In the genomic region with DNA sequence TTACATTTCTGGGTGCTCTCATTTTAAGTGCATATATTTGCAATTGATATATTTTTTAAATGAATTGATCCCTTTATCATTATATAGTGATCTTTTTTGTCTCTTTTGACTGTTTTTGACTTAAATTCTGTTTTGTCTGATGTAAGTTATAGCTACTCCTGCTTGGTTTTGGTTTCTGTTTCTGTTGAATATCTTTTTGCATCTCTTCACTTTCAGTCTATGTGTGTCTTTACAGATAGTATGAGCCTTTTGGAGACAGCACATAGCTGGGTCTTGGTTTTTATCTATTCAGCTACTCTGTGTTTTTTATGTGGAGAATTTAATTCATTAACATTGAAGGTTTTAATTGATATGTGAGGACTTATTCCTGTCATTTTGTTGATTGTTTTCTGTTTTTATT, we compare ENCODE assay signal across 32 cellular contexts.
DNase-seq lines count a peak whose midpoint lies in the region; ATAC-seq and TF ChIP-seq lines count a peak whose summit lies in the region.
"Had no signal": no experiment of that assay in that cellular context is flagged by ENCODE, and none has a peak within 500 bp of the region (broad histone marks: within the 10 kb centered on the region; RNA-seq: fewer than 3 reads in every experiment).

No MANE protein-coding gene starts in this region.

- H3K4me3 ChIP-seq in mesenchymal stem cell (ENCODE audit: insufficient read depth in 1 of 2, low read depth in 1 of 2, low read length in 2 of 2), result no peak overlapping the region
- H3K4me3 ChIP-seq: esophagus squamous epithelium, gastroesophageal sphincter, hepatocyte, Peyer's patch, SJCRH30, transverse colon had no signal

- H3K4me1 ChIP-seq in mesenchymal stem cell (ENCODE audit: control insufficient read depth, insufficient read depth, low read depth, low read length) (no peaks in the 10 kb centered on the region), foreskin keratinocyte (no peaks in the 10 kb centered on the region)
- H3K4me1 ChIP-seq: BE2C, esophagus squamous epithelium, gastroesophageal sphincter, Peyer's patch, transverse colon had no signal

- H3K79me1 ChIP-seq in mesenchymal stem cell (replicated peaks; ENCODE audit: low read length, poor library complexity, severe bottlenecking), result no peaks in the 10 kb centered on the region

- H3K27me3 ChIP-seq in mesenchymal stem cell (ENCODE audit: control insufficient read depth in 1 of 2, insufficient read depth in 1 of 2, low read length in 2 of 2), result no peaks in the 10 kb centered on the region
- H3K27me3 ChIP-seq in foreskin keratinocyte, result no peaks in the 10 kb centered on the region
- H3K27me3 ChIP-seq: BE2C, esophagus squamous epithelium, gastroesophageal sphincter, hepatocyte, Peyer's patch, SJCRH30, transverse colon had no signal

- no peak overlapping the region for H3K23ac ChIP-seq in mesenchymal stem cell (ENCODE audit: low read length in 2 of 2)

- no peak overlapping the region for H3K27ac ChIP-seq in mesenchymal stem cell (ENCODE audit: low read length, poor library complexity, severe bottlenecking)
- H3K27ac ChIP-seq in foreskin keratinocyte, result no peak overlapping the region
- H3K27ac ChIP-seq: esophagus squamous epithelium, gastroesophageal sphincter, hepatocyte, Peyer's patch, SJCRH30, transverse colon, WERI-Rb-1 had no signal

- H2BK120ac ChIP-seq in mesenchymal stem cell (ENCODE audit: low read depth, low read length), result no peak overlapping the region

- H3K9me3 ChIP-seq in mesenchymal stem cell (ENCODE audit: control insufficient read depth, low read length), result peaks cover 29% of the 10 kb centered on the region
- H3K9me3 ChIP-seq: BE2C, esophagus squamous epithelium, Peyer's patch, SJCRH30 had no signal

- H2AK5ac ChIP-seq in mesenchymal stem cell (ENCODE audit: low read length, severe bottlenecking), result no peak overlapping the region

- no peak overlapping the region for H3K4ac ChIP-seq in mesenchymal stem cell (ENCODE audit: low read depth in 1 of 2, low read length in 2 of 2)

- peak; percentile 65 for ATAC-seq in GM18868 (IDR thresholded peaks at IDR 0.05; ENCODE audit: unreplicated experiment)
- ATAC-seq in GM21515 (IDR thresholded peaks at IDR 0.05; ENCODE audit: unreplicated experiment), result peak; percentile 49
- peak; percentile 69 for ATAC-seq in HG03432 (IDR thresholded peaks at IDR 0.05; ENCODE audit: unreplicated experiment)
- no peak for ATAC-seq in GM21576 (IDR thresholded peaks at IDR 0.05; ENCODE audit: unreplicated experiment)
- ATAC-seq in foreskin keratinocyte, result no peak
- ATAC-seq: activated T-cell treated with anti-CD3 and anti-CD28 coated beads, Interleukin-2, amount 50 U/mL, for 4 hours; gastroesophageal sphincter; naive thymus-derived CD4-positive, alpha-beta T cell had no signal

- no peaks in the 10 kb centered on the region for H3K36me3 ChIP-seq in mesenchymal stem cell (ENCODE audit: control insufficient read depth in 1 of 2, insufficient read depth in 2 of 2, low read depth in 1 of 2, low read length in 2 of 2)
- H3K36me3 ChIP-seq: BE2C, esophagus squamous epithelium, gastroesophageal sphincter, Peyer's patch, SJCRH30, transverse colon, WERI-Rb-1 had no signal

- H4K8ac ChIP-seq in mesenchymal stem cell (ENCODE audit: low read length), result no peak overlapping the region

- no peak overlapping the region for H3K18ac ChIP-seq in mesenchymal stem cell (ENCODE audit: low read depth in 1 of 2, low read length in 2 of 2)

- no peak overlapping the region for H2BK5ac ChIP-seq in mesenchymal stem cell (ENCODE audit: low read depth, low read length, poor library complexity, severe bottlenecking)

- no peak overlapping the region for H3K14ac ChIP-seq in mesenchymal stem cell (ENCODE audit: low read length in 2 of 2)

- no peak overlapping the region for H2BK15ac ChIP-seq in mesenchymal stem cell (ENCODE audit: low read depth, poor library complexity, severe bottlenecking)

- no peak overlapping the region for H2AFZ ChIP-seq in mesenchymal stem cell (ENCODE audit: low read depth, low read length)
- H2AFZ ChIP-seq: hepatocyte had no signal

- no peak for TF ChIP-seq CTCF in foreskin keratinocyte (conservative IDR thresholded peaks at IDR 0.05)

- H3K4me2 ChIP-seq in mesenchymal stem cell (ENCODE audit: low read length, poor library complexity, severe bottlenecking), result no peak overlapping the region
- H3K4me2 ChIP-seq: hepatocyte had no signal

- no peak overlapping the region for H4K91ac ChIP-seq in mesenchymal stem cell (ENCODE audit: low read length)

- no peak overlapping the region for H3K9ac ChIP-seq in mesenchymal stem cell (ENCODE audit: low read length)

- peak; percentile 10 for DNase-seq in mesenchymal stem cell
- no peak for DNase-seq in kidney tubule cell (ENCODE audit: low spot score)
- DNase-seq in NCI-H1694 treated with DMSO at 0.1 percent for 48 hours (lab: John Stamatoyannopoulos, UW), result no peak
- DNase-seq in foreskin keratinocyte, result no peak
- DNase-seq: ACHN; activated CD4-positive, alpha-beta T cell treated with anti-CD3 and anti-CD28 coated beads, Interleukin-2, amount 50 U/mL, for 1 hour; activated gamma-delta T cell treated with Interleukin-2 at 50 U/mL for 16 hours; activated T-cell treated with anti-CD3 and anti-CD28 coated beads, Interleukin-2, amount 50 U/mL, for 4 hours; BE2C; caudate nucleus; CD8-positive, alpha-beta memory T cell; esophagus squamous epithelium; HCEC 1CT; naive thymus-derived CD4-positive, alpha-beta T cell; NCI-H1092; NCI-H187; NCI-H2171 treated with DMSO at 0.1 percent for 48 hours; NCI-H524; occipital lobe; Peyer's patch; SJCRH30; small intestine; stimulated activated CD4-positive, alpha-beta T cell treated with anti-CD3 and anti-CD28 coated beads, Interleukin-1b, Interleukin-23, amount 100 ng/mL, for 48 hours; T1000; transverse colon; WERI-Rb-1 had no signal

- no peak overlapping the region for H2BK12ac ChIP-seq in mesenchymal stem cell (ENCODE audit: low read length in 2 of 2)

Comparison
In these comparisons a context has a peak if more than half of its experiments do, and no peak if none do; other contexts are left out.
1. ATAC-seq: peak in GM18868 (single experiment), GM21515 (single experiment) and HG03432 (single experiment); none in GM21576 (single experiment) and foreskin keratinocyte (single experiment).